In genomic region chr1:113881661-113882060, GRCh38 we compare ENCODE assay signal across 14 cellular contexts. TPM values are rescaled to one million over a fixed set of nuclear protein-coding genes. Genes with fewer than 3 reads are reported as not detected.
DNase-seq lines count a peak whose midpoint lies in the region; ATAC-seq, FAIRE-seq and TF ChIP-seq lines count a peak whose summit lies in the region.
"Had no signal": no experiment of that assay in that cellular context is flagged by ENCODE, and none has a peak within 500 bp of the region (broad histone marks: within the 10 kb centered on the region; RNA-seq: fewer than 3 reads in every experiment).

No MANE protein-coding gene starts in this region.

- 49% methylated on average over 2 of the region's 2 CpGs for WGBS in K562 (ENCODE audit: insufficient coverage, low coverage, missing lambda C conversion rate)
- no CpG with 5 or more reads among the region's 2 CpGs for WGBS in neuronal stem cell (ENCODE audit: extremely low coverage in 2 of 2, insufficient read length in 2 of 2, insufficient replicate concordance in 1 of 2), 2 donors

- H3K27me3 ChIP-seq in K562 (ENCODE audit: control insufficient read depth in 2 of 2, insufficient read depth in 2 of 2, low read length in 2 of 2) (no peaks in the 10 kb centered on the region), neuronal stem cell (ENCODE audit: control insufficient read depth in 3 of 3, insufficient read depth in 3 of 3, low read depth in 1 of 3, low read length in 3 of 3) (no peaks in the 10 kb centered on the region)

- no peak overlapping the region for H3K23ac ChIP-seq in neuronal stem cell (ENCODE audit: low read depth, low read length, poor library complexity)

- no peak for FAIRE-seq in K562 (lab: Jason Lieb, UNC)
- FAIRE-seq: GM12891, HTR-8/SVneo had no signal

- no peak overlapping the region for H3K4me3 ChIP-seq in K562
- H3K4me3 ChIP-seq in neuronal stem cell (ENCODE audit: low read length in 2 of 2), result no peak overlapping the region

- intact Hi-C loops in K562 (cut with micrococcal nuclease), result no loop called here

- no peak for ATAC-seq in activated CD8-positive, alpha-beta memory T cell treated with anti-CD3 and anti-CD28 coated beads, Interleukin-2, amount 10 ng/mL, durations not matched to agents 7 days and 5 days
- ATAC-seq in K562, result no peak; the same call in none of the 3 replicates

- POLR2A ChIA-PET in K562 (lab: Yijun Ruan, JAX), result interaction anchor here (1.0 to 1.7 kb wide), 4 partner anchors 9 to 12 kb away, joined by 3 to 6 read pairs (median 5); no protein-coding TSS in a partner anchor

- peaks cover 42% of the 10 kb centered on the region for H3K4me1 Mint-ChIP-seq in activated CD8-positive, alpha-beta memory T cell treated with anti-CD3 and anti-CD28 coated beads, Interleukin-2, amount 10 ng/mL, durations not matched to agents 7 days and 5 days

- no peaks in the 10 kb centered on the region for H3K79me2 ChIP-seq in K562 (ENCODE audit: control insufficient read depth, insufficient read depth, low read length)

- H3K9me3 Mint-ChIP-seq in activated CD8-positive, alpha-beta memory T cell treated with anti-CD3 and anti-CD28 coated beads, Interleukin-2, amount 10 ng/mL, durations not matched to agents 7 days and 5 days (ENCODE audit: low read depth), result no peaks in the 10 kb centered on the region
- H3K9me3 Mint-ChIP-seq: H9 had no signal

- no peak for TF ChIP-seq RAD21 in K562 (CRISPR knock-in tag; conservative IDR thresholded peaks at IDR 0.05 in 1 of 2, IDR thresholded peaks at IDR 0.05 in 1 of 2)

- H3K4me1 ChIP-seq in K562 (replicated peaks in 1 of 2; ENCODE audit: control insufficient read depth in 2 of 2, insufficient read depth in 2 of 2, low read length in 2 of 2) (no peaks in the 10 kb centered on the region; a peak in 1 of 5 replicates), neuronal stem cell (ENCODE audit: control insufficient read depth in 2 of 2, insufficient read depth in 1 of 2, low read depth in 1 of 2, low read length in 2 of 2) (peaks cover 0 to 4% of the 10 kb centered on the region in 2 donors)

- no peak overlapping the region for H2BK12ac ChIP-seq in neuronal stem cell (ENCODE audit: low read length)

- H3K9me1 ChIP-seq in K562 (ENCODE audit: control insufficient read depth, insufficient read depth, low read length), result no peaks in the 10 kb centered on the region

- H4K8ac ChIP-seq in neuronal stem cell (ENCODE audit: low read depth, low read length), result no peak overlapping the region

- no peak overlapping the region for H3K18ac ChIP-seq in neuronal stem cell (ENCODE audit: low read length)

- no peak for TF ChIP-seq EP300 in K562 (IDR thresholded peaks at IDR 0.05; ENCODE audit: low read length)

- H3K79me1 ChIP-seq in neuronal stem cell (ENCODE audit: low read depth, low read length), result no peaks in the 10 kb centered on the region

- H4K20me1 ChIP-seq in K562 (replicated peaks; ENCODE audit: control insufficient read depth, insufficient read depth, low read length), result no peaks in the 10 kb centered on the region

- no TSS peak for BruUV-seq in K562 (replicated peaks; lab: Mats Ljungman, UMichigan)

- H3K4ac ChIP-seq in neuronal stem cell (ENCODE audit: low read length), result no peak overlapping the region

- no peak overlapping the region for H3K4me2 ChIP-seq in K562 (ENCODE audit: insufficient read depth, low read length)
- H3K4me2 ChIP-seq in neuronal stem cell (ENCODE audit: insufficient read depth, low read length, poor library complexity, severe bottlenecking), result no peak overlapping the region

- H3K27ac Mint-ChIP-seq in activated CD8-positive, alpha-beta memory T cell treated with anti-CD3 and anti-CD28 coated beads, Interleukin-2, amount 10 ng/mL, durations not matched to agents 7 days and 5 days, result peak overlapping the region; percentile 14

- H2BK15ac ChIP-seq in neuronal stem cell (ENCODE audit: low read length), result no peak overlapping the region

- H3K9me3 ChIP-seq in K562 (replicated peaks; ENCODE audit: control insufficient read depth, insufficient read depth, low read depth, low read length) (no peaks in the 10 kb centered on the region; the same call in 1 of the 2 replicates), neuronal stem cell (replicated peaks in 1 of 2; ENCODE audit: control insufficient read depth in 2 of 2, insufficient read depth in 1 of 2, low read depth in 1 of 2, low read length in 2 of 2) (no peaks in the 10 kb centered on the region)

- TF ChIP-seq CTCF in K562 (IDR thresholded peaks at IDR 0.05 in 2 of 3, conservative IDR thresholded peaks at IDR 0.05 in 1 of 3; ENCODE audit: insufficient read depth in 2 of 3, low read depth in 1 of 3, low read length in 3 of 3), result no peak

- in situ Hi-C loops in K562 (cut with MboI), result no loop called here

- CTCF ChIA-PET in activated CD8-positive, alpha-beta memory T cell treated with anti-CD3 and anti-CD28 coated beads, Interleukin-2, amount 10 ng/mL, durations not matched to agents 7 days and 5 days (lab: Charles Lee), result interaction anchor here (1.0 to 4.7 kb wide), 7 partner anchors 9 to 51 kb away, joined by 3 to 36 read pairs (median 5); partner anchors contain the start of genes AP4B1 and HIPK1
- CTCF ChIA-PET in K562 (lab: Yijun Ruan, JAX; ENCODE audit: low intra/inter-chr PET ratio), result no interaction called here

- H3K4me3 Mint-ChIP-seq in activated CD8-positive, alpha-beta memory T cell treated with anti-CD3 and anti-CD28 coated beads, Interleukin-2, amount 10 ng/mL, durations not matched to agents 7 days and 5 days, result no peak overlapping the region
- H3K4me3 Mint-ChIP-seq: H9 had no signal

- no peak overlapping the region for H2BK5ac ChIP-seq in neuronal stem cell (ENCODE audit: low read length)

- no peaks in the 10 kb centered on the region for H3K27me3 Mint-ChIP-seq in activated CD8-positive, alpha-beta memory T cell treated with anti-CD3 and anti-CD28 coated beads, Interleukin-2, amount 10 ng/mL, durations not matched to agents 7 days and 5 days

- H2BK120ac ChIP-seq in neuronal stem cell (ENCODE audit: low read depth, low read length), result no peak overlapping the region

- H3K36me3 Mint-ChIP-seq in activated CD8-positive, alpha-beta memory T cell treated with anti-CD3 and anti-CD28 coated beads, Interleukin-2, amount 10 ng/mL, durations not matched to agents 7 days and 5 days, result peaks cover 11% of the 10 kb centered on the region

- no peak for TF ChIP-seq POLR2A in K562 (conservative IDR thresholded peaks at IDR 0.05)

- H3K9ac ChIP-seq in K562 (ENCODE audit: insufficient read depth in 1 of 2, low read depth in 2 of 2, low read length in 2 of 2) (no peak overlapping the region), neuronal stem cell (ENCODE audit: low read depth, low read length, poor library complexity) (no peak overlapping the region)

- no peak overlapping the region for H2AK5ac ChIP-seq in neuronal stem cell (ENCODE audit: low read depth, low read length)

- H2AFZ ChIP-seq in K562 (ENCODE audit: low read depth, low read length), result peak overlapping the region; percentile 75
- peak overlapping the region; percentile 35 for H2AFZ ChIP-seq in neuronal stem cell (ENCODE audit: low read length)

- no peak for DNase-seq in activated CD8-positive, alpha-beta memory T cell treated with anti-CD3 and anti-CD28 coated beads, Interleukin-2, amount 10 ng/mL, durations not matched to agents 7 days and 5 days
- no peak for DNase-seq in activated CD8-positive, alpha-beta memory T cell treated with anti-CD3 and anti-CD28 coated beads for 24 hours
- DNase-seq in K562 (ENCODE audit: extremely low read depth in 1 of 4, low spot score in 3 of 4) (no peak), neuronal stem cell (ENCODE audit: low spot score) (no peak), NCI-H774 (lab: John Stamatoyannopoulos, UW) (no peak), NCI-H510A treated with DMSO at 0.1 percent for 48 hours (lab: John Stamatoyannopoulos, UW) (no peak)
- DNase-seq in stimulated activated CD8-positive, alpha-beta memory T cell treated with anti-CD3 and anti-CD28 coated beads, Interleukin-4, amount 100 ng/mL, for 48 hours, result no peak
- DNase-seq in stimulated activated CD4-positive, alpha-beta T cell treated with anti-CD3 and anti-CD28 coated beads, Interleukin-12 subunit alpha, Interleukin-12 subunit beta, amount 100 ng/mL, for 4 hours, result no peak
- DNase-seq: H9, NCI-H1092, NCI-H2107, NCI-H345 had no signal

- H4K91ac ChIP-seq in neuronal stem cell (ENCODE audit: low read depth, low read length, poor library complexity), result no peak overlapping the region

- no peaks in the 10 kb centered on the region for H3K36me3 ChIP-seq in K562 (ENCODE audit: control insufficient read depth, insufficient read depth, low read length)
- H3K36me3 ChIP-seq in neuronal stem cell (replicated peaks in 1 of 2; ENCODE audit: control insufficient read depth in 2 of 2, insufficient read depth in 2 of 2, low read length in 2 of 2), result no peaks in the 10 kb centered on the region

- no peak overlapping the region for H3K14ac ChIP-seq in neuronal stem cell (ENCODE audit: low read length)

- no peak overlapping the region for H3K27ac ChIP-seq in K562 (ENCODE audit: extremely low read depth, low read depth, low read length)
- H3K27ac ChIP-seq in neuronal stem cell (replicated peaks; ENCODE audit: low read length), result no peak overlapping the region

RNA-seq across cellular contexts. Expression of gene BCL2L15, which starts 5.7 kb away (rescaled TPM):
- total RNA-seq in activated CD8-positive, alpha-beta memory T cell treated with anti-CD3 and anti-CD28 coated beads, Interleukin-2, amount 10 ng/mL, durations not matched to agents 7 days and 5 days, result 1 to 10 TPM; 1.2 to 2.1 TPM
- total RNA-seq in K562 (2011; cell fraction: chromatin; rRNA removed; ENCODE audit: low replicate concordance), result 1.4 and 2.8 TPM in 2 replicates
- total RNA-seq in K562 (2011; cell fraction: nucleolus; rRNA removed), result 0.53 and 0.67 TPM in 2 replicates
- total RNA-seq in K562 (2011; cell fraction: nucleoplasm; rRNA removed), result 0.95 and 2.5 TPM in 2 replicates
- total RNA-seq in K562 (2014; rRNA removed) (0.09 and 0.12 TPM in 2 replicates), K562 (2014; rRNA removed; fragmentation: Illumina TruSeq; extraction: Trizol) (0.32 and 0.33 TPM in 2 replicates), K562 (2015; rRNA removed; fragmentation: Illumina TruSeq; extraction: Trizol) (0.19 and 0.36 TPM in 2 replicates), K562 (2021) (0.09 and 0.72 TPM in 2 replicates)
- polyA plus RNA-seq in K562 (2011; rRNA removed) (0.25 and 0.74 TPM in 2 replicates), K562 (2014; fragmentation: Illumina TruSeq; extraction: Trizol) (0.06 and 0.26 TPM in 2 replicates), K562 (2014; fragmentation: Nextera tagmentation; extraction: Ambion mirVana) (under 1 TPM in 1 of 2 experiments, not detected in 1; 0.42 TPM), K562 (2014; rRNA removed) (0.32 and 0.78 TPM in 2 replicates)
- 0.10 and 0.15 TPM in 2 replicates for polyA plus RNA-seq in K562 (2011; cell fraction: cytosol; rRNA removed)
- 0.85 and 1.2 TPM in 2 replicates for polyA plus RNA-seq in K562 (2011; cell fraction: nucleus; rRNA removed)
- 0.20 and 0.43 TPM in 2 replicates for polyA plus RNA-seq in K562 (2012)
- polyA minus RNA-seq in K562 (2011; rRNA and poly(A)+ RNA removed), result 0.48 and 1.2 TPM in 2 replicates
- not detected in 2 replicates for polyA minus RNA-seq in K562 (2011; cell fraction: cytosol; rRNA and poly(A)+ RNA removed)
- 0.33 and 0.40 TPM in 2 replicates for polyA minus RNA-seq in K562 (2011; cell fraction: nucleus; rRNA and poly(A)+ RNA removed)
- polyA plus RNA-seq in neuronal stem cell (2013, experiment 1 of 2), result 0.04 TPM
- 0.06 TPM for polyA plus RNA-seq in neuronal stem cell (2013, experiment 2 of 2)

RNA-seq across cellular contexts. Expression of gene PTPN22, which starts 10.1 kb away (rescaled TPM):
- total RNA-seq in activated CD8-positive, alpha-beta memory T cell treated with anti-CD3 and anti-CD28 coated beads, Interleukin-2, amount 10 ng/mL, durations not matched to agents 7 days and 5 days, result 100 to 1,000 TPM; 112 to 133 TPM
- 0.53 and 0.81 TPM in 2 replicates for total RNA-seq in K562 (2011; cell fraction: chromatin; rRNA removed; ENCODE audit: low replicate concordance)
- 0.17 and 0.79 TPM in 2 replicates for total RNA-seq in K562 (2011; cell fraction: nucleolus; rRNA removed)
- 0.46 and 1.9 TPM in 2 replicates for total RNA-seq in K562 (2011; cell fraction: nucleoplasm; rRNA removed)
- total RNA-seq in K562 (2014; rRNA removed), result 0.82 and 1.3 TPM in 2 replicates
- 1.9 and 2.0 TPM in 2 replicates for total RNA-seq in K562 (2014; rRNA removed; fragmentation: Illumina TruSeq; extraction: Trizol)
- 4.6 and 5.3 TPM in 2 replicates for total RNA-seq in K562 (2015; rRNA removed; fragmentation: Illumina TruSeq; extraction: Trizol)
- 1.0 and 1.3 TPM in 2 replicates for total RNA-seq in K562 (2021)
- polyA plus RNA-seq in K562 (2011; rRNA removed), result 0.45 and 0.76 TPM in 2 replicates
- polyA plus RNA-seq in K562 (2011; cell fraction: cytosol; rRNA removed), result 0.09 and 0.47 TPM in 2 replicates
- 0.77 and 0.98 TPM in 2 replicates for polyA plus RNA-seq in K562 (2011; cell fraction: nucleus; rRNA removed)
- polyA plus RNA-seq in K562 (2012), result 2.5 and 7.6 TPM in 2 replicates
- 1.9 and 2.3 TPM in 2 replicates for polyA plus RNA-seq in K562 (2014; fragmentation: Illumina TruSeq; extraction: Trizol)
- polyA plus RNA-seq in K562 (2014; fragmentation: Nextera tagmentation; extraction: Ambion mirVana), result 1 to 10 TPM; 1.1 to 1.6 TPM
- 0.95 and 1.4 TPM in 2 replicates for polyA plus RNA-seq in K562 (2014; rRNA removed)
- polyA minus RNA-seq in K562 (2011; rRNA and poly(A)+ RNA removed), result 0.46 and 2.4 TPM in 2 replicates
- polyA minus RNA-seq in K562 (2011; cell fraction: cytosol; rRNA and poly(A)+ RNA removed), result 0.64 TPM in 1 of 2 replicates, not detected in the other
- polyA minus RNA-seq in K562 (2011; cell fraction: nucleus; rRNA and poly(A)+ RNA removed), result 0.81 and 2.4 TPM in 2 replicates
- not detected for polyA plus RNA-seq in neuronal stem cell (2013, experiment 1 of 2)
- polyA plus RNA-seq in neuronal stem cell (2013, experiment 2 of 2), result 0.01 TPM
- total RNA-seq: H9 had no signal

RNA-seq across cellular contexts. Expression of gene AP4B1, which starts 22.9 kb away (rescaled TPM):
- total RNA-seq in activated CD8-positive, alpha-beta memory T cell treated with anti-CD3 and anti-CD28 coated beads, Interleukin-2, amount 10 ng/mL, durations not matched to agents 7 days and 5 days, result 10 to 100 TPM; 57.3 to 61.8 TPM
- total RNA-seq in K562 (2011; cell fraction: chromatin; rRNA removed; ENCODE audit: low replicate concordance), result 103 and 194 TPM in 2 replicates
- 47.9 and 67.8 TPM in 2 replicates for total RNA-seq in K562 (2011; cell fraction: nucleolus; rRNA removed)
- total RNA-seq in K562 (2011; cell fraction: nucleoplasm; rRNA removed), result 93.6 and 108 TPM in 2 replicates
- 15.8 and 20.2 TPM in 2 replicates for total RNA-seq in K562 (2014; rRNA removed)
- 24.6 and 30.4 TPM in 2 replicates for total RNA-seq in K562 (2014; rRNA removed; fragmentation: Illumina TruSeq; extraction: Trizol)
- total RNA-seq in K562 (2015; rRNA removed; fragmentation: Illumina TruSeq; extraction: Trizol), result 21.2 and 21.7 TPM in 2 replicates
- total RNA-seq in K562 (2021), result 22.2 and 23.8 TPM in 2 replicates
- polyA plus RNA-seq in K562 (2011; rRNA removed), result 36.5 and 37.3 TPM in 2 replicates
- polyA plus RNA-seq in K562 (2011; cell fraction: cytosol; rRNA removed), result 11.8 and 29.3 TPM in 2 replicates
- polyA plus RNA-seq in K562 (2011; cell fraction: nucleus; rRNA removed), result 66.6 and 88.6 TPM in 2 replicates
- 19.7 and 20.1 TPM in 2 replicates for polyA plus RNA-seq in K562 (2012)
- 26.7 and 28.5 TPM in 2 replicates for polyA plus RNA-seq in K562 (2014; fragmentation: Illumina TruSeq; extraction: Trizol)
- polyA plus RNA-seq in K562 (2014; fragmentation: Nextera tagmentation; extraction: Ambion mirVana), result 10 to 100 TPM; 21.9 to 28.2 TPM
- 26.1 and 32.0 TPM in 2 replicates for polyA plus RNA-seq in K562 (2014; rRNA removed)
- polyA minus RNA-seq in K562 (2011; rRNA and poly(A)+ RNA removed), result 47.9 and 53.5 TPM in 2 replicates
- polyA minus RNA-seq in K562 (2011; cell fraction: cytosol; rRNA and poly(A)+ RNA removed), result 15.7 and 16.8 TPM in 2 replicates
- polyA minus RNA-seq in K562 (2011; cell fraction: nucleus; rRNA and poly(A)+ RNA removed), result 24.4 and 47.7 TPM in 2 replicates
- polyA plus RNA-seq in neuronal stem cell (2013, experiment 1 of 2), result 9.6 TPM
- polyA plus RNA-seq in neuronal stem cell (2013, experiment 2 of 2), result 8.3 TPM

RNA-seq across cellular contexts. Expression of gene DCLRE1B, which starts 23.5 kb away (rescaled TPM):
- total RNA-seq in activated CD8-positive, alpha-beta memory T cell treated with anti-CD3 and anti-CD28 coated beads, Interleukin-2, amount 10 ng/mL, durations not matched to agents 7 days and 5 days, result 10 to 100 TPM; 19.5 to 21.1 TPM
- 9.0 and 11.8 TPM in 2 replicates for total RNA-seq in K562 (2011; cell fraction: chromatin; rRNA removed; ENCODE audit: low replicate concordance)
- total RNA-seq in K562 (2011; cell fraction: nucleolus; rRNA removed), result 8.8 and 8.9 TPM in 2 replicates
- total RNA-seq in K562 (2011; cell fraction: nucleoplasm; rRNA removed), result 8.4 and 10.4 TPM in 2 replicates
- 10.6 and 15.8 TPM in 2 replicates for total RNA-seq in K562 (2014; rRNA removed)
- total RNA-seq in K562 (2014; rRNA removed; fragmentation: Illumina TruSeq; extraction: Trizol), result 17.2 and 19.2 TPM in 2 replicates
- total RNA-seq in K562 (2015; rRNA removed; fragmentation: Illumina TruSeq; extraction: Trizol), result 22.6 and 22.9 TPM in 2 replicates
- total RNA-seq in K562 (2021), result 22.8 and 23.7 TPM in 2 replicates
- polyA plus RNA-seq in K562 (2011; rRNA removed), result 11.0 and 11.7 TPM in 2 replicates
- 13.7 and 18.9 TPM in 2 replicates for polyA plus RNA-seq in K562 (2011; cell fraction: cytosol; rRNA removed)
- 6.8 and 10.7 TPM in 2 replicates for polyA plus RNA-seq in K562 (2011; cell fraction: nucleus; rRNA removed)
- 14.8 and 17.9 TPM in 2 replicates for polyA plus RNA-seq in K562 (2012)
- polyA plus RNA-seq in K562 (2014; fragmentation: Illumina TruSeq; extraction: Trizol), result 25.9 and 28.8 TPM in 2 replicates
- 10 to 100 TPM; 12.4 to 22.2 TPM for polyA plus RNA-seq in K562 (2014; fragmentation: Nextera tagmentation; extraction: Ambion mirVana)
- polyA plus RNA-seq in K562 (2014; rRNA removed), result 14.9 and 18.0 TPM in 2 replicates
- polyA minus RNA-seq in K562 (2011; rRNA and poly(A)+ RNA removed), result 14.5 and 14.7 TPM in 2 replicates
- 10.4 and 16.3 TPM in 2 replicates for polyA minus RNA-seq in K562 (2011; cell fraction: cytosol; rRNA and poly(A)+ RNA removed)
- 5.1 and 7.6 TPM in 2 replicates for polyA minus RNA-seq in K562 (2011; cell fraction: nucleus; rRNA and poly(A)+ RNA removed)
- 8.9 TPM for polyA plus RNA-seq in neuronal stem cell (2013, experiment 1 of 2)
- 9.1 TPM for polyA plus RNA-seq in neuronal stem cell (2013, experiment 2 of 2)

RNA-seq across cellular contexts. Expression of gene HIPK1, which starts 47.5 kb away (rescaled TPM):
- total RNA-seq in activated CD8-positive, alpha-beta memory T cell treated with anti-CD3 and anti-CD28 coated beads, Interleukin-2, amount 10 ng/mL, durations not matched to agents 7 days and 5 days, result 10 to 100 TPM; 90.4 to 97.9 TPM
- total RNA-seq in K562 (2011; cell fraction: chromatin; rRNA removed; ENCODE audit: low replicate concordance), result 87.8 and 103 TPM in 2 replicates
- 36.9 and 44.0 TPM in 2 replicates for total RNA-seq in K562 (2011; cell fraction: nucleolus; rRNA removed)
- total RNA-seq in K562 (2011; cell fraction: nucleoplasm; rRNA removed), result 51.7 and 52.1 TPM in 2 replicates
- total RNA-seq in K562 (2014; rRNA removed), result 20.2 and 28.3 TPM in 2 replicates
- total RNA-seq in K562 (2014; rRNA removed; fragmentation: Illumina TruSeq; extraction: Trizol), result 29.6 and 33.1 TPM in 2 replicates
- 28.6 and 29.6 TPM in 2 replicates for total RNA-seq in K562 (2015; rRNA removed; fragmentation: Illumina TruSeq; extraction: Trizol)
- total RNA-seq in K562 (2021), result 57.5 and 57.9 TPM in 2 replicates
- polyA plus RNA-seq in K562 (2011; rRNA removed), result 56.1 and 66.4 TPM in 2 replicates
- polyA plus RNA-seq in K562 (2011; cell fraction: cytosol; rRNA removed), result 61.3 and 67.9 TPM in 2 replicates
- polyA plus RNA-seq in K562 (2011; cell fraction: nucleus; rRNA removed), result 83.1 and 90.0 TPM in 2 replicates
- 26.4 and 28.7 TPM in 2 replicates for polyA plus RNA-seq in K562 (2012)
- 34.5 and 35.9 TPM in 2 replicates for polyA plus RNA-seq in K562 (2014; fragmentation: Illumina TruSeq; extraction: Trizol)
- 10 to 100 TPM in 1 of 2 experiments, 1 to 10 TPM in 1; 10.0 to 10.9 TPM for polyA plus RNA-seq in K562 (2014; fragmentation: Nextera tagmentation; extraction: Ambion mirVana)
- polyA plus RNA-seq in K562 (2014; rRNA removed), result 21.3 and 21.9 TPM in 2 replicates
- polyA minus RNA-seq in K562 (2011; rRNA and poly(A)+ RNA removed), result 157 and 177 TPM in 2 replicates
- polyA minus RNA-seq in K562 (2011; cell fraction: cytosol; rRNA and poly(A)+ RNA removed), result 66.3 and 89.1 TPM in 2 replicates
- polyA minus RNA-seq in K562 (2011; cell fraction: nucleus; rRNA and poly(A)+ RNA removed), result 27.6 and 55.2 TPM in 2 replicates
- polyA plus RNA-seq in neuronal stem cell (2013, experiment 1 of 2), result 24.6 TPM
- polyA plus RNA-seq in neuronal stem cell (2013, experiment 2 of 2), result 25.1 TPM

Comparison
In these comparisons a context has a peak if more than half of its experiments do, and no peak if none do; other contexts are left out.
1. RNA of gene PTPN22, which starts 10.1 kb away (total RNA-seq): 112 to 133 TPM in activated CD8-positive, alpha-beta memory T cell treated with anti-CD3 and anti-CD28 coated beads, Interleukin-2, amount 10 ng/mL, durations not matched to agents 7 days and 5 days; 0.17 to 5.3 TPM in K562; every median in the first group is over 10 times any median in the second.